In genomic region chr6:42940493-42941045, GRCh38 we compare ENCODE assay signal across 18 cellular contexts. TPM values are rescaled to one million over a fixed set of nuclear protein-coding genes. Genes with fewer than 3 reads are reported as not detected.
DNase-seq lines count a peak whose midpoint lies in the region; ATAC-seq, FAIRE-seq and TF ChIP-seq lines count a peak whose summit lies in the region.
"Had no signal": no experiment of that assay in that cellular context is flagged by ENCODE, and none has a peak within 500 bp of the region (broad histone marks: within the 10 kb centered on the region; RNA-seq: fewer than 3 reads in every experiment).

No MANE protein-coding gene starts in this region.

- no peak overlapping the region for H3K4me3 Mint-ChIP-seq in activated naive CD4-positive, alpha-beta T cell treated with anti-CD3 and anti-CD28 coated beads, Interleukin-2, amount 10 ng/mL, durations not matched to agents 7 days and 5 days
- H3K4me3 Mint-ChIP-seq in IgD-negative memory B cell: no peak overlapping the region
- H3K4me3 Mint-ChIP-seq in stimulated activated effector memory CD8-positive, alpha-beta T cell treated with anti-CD3 and anti-CD28 coated beads, Interleukin-12 subunit alpha, Interleukin-12 subunit beta, amount 100 ng/mL, for 72 hours: no peak overlapping the region
- H3K4me3 Mint-ChIP-seq in immature natural killer cell: no peak overlapping the region

- no peak overlapping the region for H3K4me2 ChIP-seq in HepG2 (ENCODE audit: low read depth, low read length)
- H3K4me2 ChIP-seq: A549 had no signal

- TF ChIP-seq CTCF in HepG2 (CRISPR knock-in tag; IDR thresholded peaks at IDR 0.05): no peak

- H4K20me1 ChIP-seq in HepG2 (ENCODE audit: insufficient read depth, low read length): no peaks in the 10 kb centered on the region

- H3K4me1 Mint-ChIP-seq in activated naive CD4-positive, alpha-beta T cell treated with anti-CD3 and anti-CD28 coated beads, Interleukin-2, amount 10 ng/mL, durations not matched to agents 7 days and 5 days: no peaks in the 10 kb centered on the region
- H3K4me1 Mint-ChIP-seq in IgD-negative memory B cell (peaks cover 5 to 10% (median 5%) of the 10 kb centered on the region in 3 donors), immature natural killer cell (peaks cover 6 to 17% of the 10 kb centered on the region in 2 donors)
- peaks cover 17% of the 10 kb centered on the region for H3K4me1 Mint-ChIP-seq in stimulated activated effector memory CD8-positive, alpha-beta T cell treated with anti-CD3 and anti-CD28 coated beads, Interleukin-12 subunit alpha, Interleukin-12 subunit beta, amount 100 ng/mL, for 72 hours

- CTCF ChIA-PET in activated naive CD4-positive, alpha-beta T cell treated with anti-CD3 and anti-CD28 coated beads, Interleukin-2, amount 10 ng/mL, durations not matched to agents 7 days and 5 days (lab: Charles Lee): no interaction called here
- CTCF ChIA-PET in HepG2 (lab: Yijun Ruan, JAX; ENCODE audit: low intra/inter-chr PET ratio, low total read pairs): no interaction called here

- no peak for ATAC-seq in HepG2
- no peak for ATAC-seq in stimulated activated effector memory CD8-positive, alpha-beta T cell treated with anti-CD3 and anti-CD28 coated beads, Interleukin-12 subunit alpha, Interleukin-12 subunit beta, amount 100 ng/mL, for 72 hours
- no peak for ATAC-seq in HG02763 (IDR thresholded peaks at IDR 0.05; ENCODE audit: unreplicated experiment)

- no peak for TF ChIP-seq EP300 in HepG2 (IDR thresholded peaks at IDR 0.05; ENCODE audit: low read depth in 2 of 2, low read length in 2 of 2)
- TF ChIP-seq EP300 in HepG2 (CRISPR knock-in tag; IDR thresholded peaks at IDR 0.05; ENCODE audit: borderline replicate concordance): no peak

- peaks cover 64% of the 10 kb centered on the region for H3K4me1 ChIP-seq in HepG2 (ENCODE audit: insufficient read depth, low read length)
- H3K4me1 ChIP-seq: A549 had no signal

- no peaks in the 10 kb centered on the region for H3K79me2 ChIP-seq in HepG2 (ENCODE audit: insufficient read depth, low read length)

- WGBS in HepG2 (ENCODE audit: low lambda C conversion rate): 97% methylated on average over 6 of the region's 6 CpGs

- no TSS peak for BruUV-seq in HepG2 (replicated peaks; lab: Mats Ljungman, UMichigan)

- no peak overlapping the region for H2AFZ ChIP-seq in HepG2 (ENCODE audit: low read length)
- H2AFZ ChIP-seq: GM23248 had no signal

- POLR2A ChIA-PET in HepG2 (lab: Yijun Ruan, JAX): interaction anchor here (0.6 to 5.0 kb wide), 7 partner anchors 11 to 1348 kb away, joined by 3 to 56 read pairs (median 4); partner anchors contain the start of genes CNPY3, GNMT, KLHDC3 and PEX6

- peak overlapping the region; percentile 69 for H3K27ac Mint-ChIP-seq in activated naive CD4-positive, alpha-beta T cell treated with anti-CD3 and anti-CD28 coated beads, Interleukin-2, amount 10 ng/mL, durations not matched to agents 7 days and 5 days
- H3K27ac Mint-ChIP-seq in IgD-negative memory B cell (peak overlapping the region in 2 of 3 donors; percentile 64 to 83), immature natural killer cell (peak overlapping the region in 1 of 6 donors; percentile 13)
- peak overlapping the region; percentile 54 for H3K27ac Mint-ChIP-seq in stimulated activated effector memory CD8-positive, alpha-beta T cell treated with anti-CD3 and anti-CD28 coated beads, Interleukin-12 subunit alpha, Interleukin-12 subunit beta, amount 100 ng/mL, for 72 hours

- H3K9ac ChIP-seq in HepG2 (ENCODE audit: insufficient read depth, low read depth, low read length): no peak overlapping the region
- H3K9ac ChIP-seq: GM23248 had no signal

- H3K36me3 Mint-ChIP-seq in activated naive CD4-positive, alpha-beta T cell treated with anti-CD3 and anti-CD28 coated beads, Interleukin-2, amount 10 ng/mL, durations not matched to agents 7 days and 5 days: peaks cover 43% of the 10 kb centered on the region
- H3K36me3 Mint-ChIP-seq in IgD-negative memory B cell (peaks cover 3% of the 10 kb centered on the region), immature natural killer cell (peaks cover 7 to 22% (median 13%) of the 10 kb centered on the region in 3 donors)
- H3K36me3 Mint-ChIP-seq in stimulated activated effector memory CD8-positive, alpha-beta T cell treated with anti-CD3 and anti-CD28 coated beads, Interleukin-12 subunit alpha, Interleukin-12 subunit beta, amount 100 ng/mL, for 72 hours: peaks cover 76% of the 10 kb centered on the region

- no peaks in the 10 kb centered on the region for H3K9me3 ChIP-seq in HepG2 (ENCODE audit: low read length)
- H3K9me3 ChIP-seq: A549 had no signal

- H3K27ac ChIP-seq in HepG2 (ENCODE audit: extremely low read length, insufficient read depth, low read length): peak overlapping the region; percentile 81
- H3K27ac ChIP-seq: A549, GM23248 had no signal

- TF ChIP-seq RAD21 in HepG2 (CRISPR knock-in tag; IDR thresholded peaks at IDR 0.05): no peak

- H3K4me3 ChIP-seq in HepG2 (replicated peaks in 1 of 3; ENCODE audit: insufficient read depth in 1 of 3, low read depth in 2 of 3, low read length in 3 of 3): no peak overlapping the region
- H3K4me3 ChIP-seq: A549, GM23248 had no signal

- intact Hi-C loops in HepG2 (cut with micrococcal nuclease; ENCODE audit: unreplicated experiment): no loop called here

- DNase-seq in activated naive CD4-positive, alpha-beta T cell treated with anti-CD3 and anti-CD28 coated beads, Interleukin-2, amount 10 ng/mL, durations not matched to agents 7 days and 5 days: no peak
- no peak for DNase-seq in activated naive CD4-positive, alpha-beta T cell (lab: John Stamatoyannopoulos, UW)
- no peak for DNase-seq in HepG2 (ENCODE audit: low spot score)
- DNase-seq in stimulated activated effector memory CD8-positive, alpha-beta T cell treated with anti-CD3 and anti-CD28 coated beads, Interleukin-12 subunit alpha, Interleukin-12 subunit beta, amount 100 ng/mL, for 72 hours (ENCODE audit: low spot score in 2 of 2): no peak
- no peak for DNase-seq in immature natural killer cell
- no peak for DNase-seq in MV-4-11 (lab: John Stamatoyannopoulos, UW)
- DNase-seq: GM23248, Kasumi-1, NCI-H1417, NCI-H1930, NCI-H2171, NCI-H446 treated with DMSO at 0.1 percent for 48 hours, NCI-H748 treated with DMSO at 0.1 percent for 48 hours had no signal

- H3K9me3 Mint-ChIP-seq in activated naive CD4-positive, alpha-beta T cell treated with anti-CD3 and anti-CD28 coated beads, Interleukin-2, amount 10 ng/mL, durations not matched to agents 7 days and 5 days: no peaks in the 10 kb centered on the region
- H3K9me3 Mint-ChIP-seq in IgD-negative memory B cell (no peaks in the 10 kb centered on the region), immature natural killer cell (no peaks in the 10 kb centered on the region)
- no peaks in the 10 kb centered on the region for H3K9me3 Mint-ChIP-seq in stimulated activated effector memory CD8-positive, alpha-beta T cell treated with anti-CD3 and anti-CD28 coated beads, Interleukin-12 subunit alpha, Interleukin-12 subunit beta, amount 100 ng/mL, for 72 hours

- H3K36me3 ChIP-seq in HepG2 (replicated peaks in 1 of 2; ENCODE audit: control insufficient read depth in 1 of 2, insufficient read depth in 2 of 2, low read length in 2 of 2): peaks cover 8 to 27% of the 10 kb centered on the region in 2 experiments

- no peak for TF ChIP-seq POLR2A in HepG2 (IDR thresholded peaks at IDR 0.05; ENCODE audit: insufficient read depth in 1 of 2, low read depth in 2 of 2, low read length in 2 of 2)

- H3K27me3 ChIP-seq in HepG2 (ENCODE audit: control insufficient read depth in 1 of 2, insufficient read depth in 2 of 2, low read length in 2 of 2): no peaks in the 10 kb centered on the region

- in situ Hi-C loops in HepG2 (cut with HindIII; ENCODE audit: extremely low pct_ligation_motif_present, low pct_unique_long_range_greater_than_20kb): no loop called here

- no peak for FAIRE-seq in HepG2 (lab: Jason Lieb, UNC)
- FAIRE-seq: A549 had no signal

- no peaks in the 10 kb centered on the region for H3K27me3 Mint-ChIP-seq in activated naive CD4-positive, alpha-beta T cell treated with anti-CD3 and anti-CD28 coated beads, Interleukin-2, amount 10 ng/mL, durations not matched to agents 7 days and 5 days
- H3K27me3 Mint-ChIP-seq in IgD-negative memory B cell (no peaks in the 10 kb centered on the region), immature natural killer cell (ENCODE audit: low read depth in 3 of 3) (peaks cover 0 to 1% (median 0%) of the 10 kb centered on the region in 3 donors)

RNA-seq across cellular contexts. Expression of gene CNPY3, which starts 11.3 kb away (rescaled TPM):
- polyA plus RNA-seq in IgD-negative memory B cell (272 TPM), HepG2 (2011; rRNA removed) (38.3 and 42.3 TPM in 2 replicates), immature natural killer cell (100 to 1,000 TPM in 2 of 3 donors, 10 to 100 TPM in 1; 92.9 to 129 (median 119) TPM)
- total RNA-seq in HepG2 (2016; rRNA removed; fragmentation: Illumina TruSeq; extraction: Trizol): 31.4 and 60.2 TPM in 2 replicates
- total RNA-seq in HepG2 (2016; cell fraction: cytosol; rRNA removed; fragmentation: Illumina TruSeq; extraction: Trizol; ENCODE audit: low read depth): 25.4 and 31.7 TPM in 2 replicates
- total RNA-seq in HepG2 (2016; cell fraction: insoluble cytoplasmic fraction; rRNA removed; fragmentation: Illumina TruSeq; extraction: Trizol): 32.0 and 60.7 TPM in 2 replicates
- 38.9 and 45.0 TPM in 2 replicates for total RNA-seq in HepG2 (2016; cell fraction: membrane; rRNA removed; fragmentation: Illumina TruSeq; extraction: Trizol)
- total RNA-seq in HepG2 (2016; cell fraction: nucleus; rRNA removed; fragmentation: Illumina TruSeq; extraction: Trizol): 42.6 and 49.4 TPM in 2 replicates
- 43.4 and 51.8 TPM in 2 replicates for polyA plus RNA-seq in HepG2 (2011; cell fraction: cytosol; rRNA removed)
- polyA plus RNA-seq in HepG2 (2011; cell fraction: nucleus; rRNA removed): 30.8 and 35.3 TPM in 2 replicates
- 51.7 and 54.0 TPM in 2 replicates for polyA plus RNA-seq in HepG2 (2012)
- polyA plus RNA-seq in HepG2 (2016; cell fraction: cytosol; fragmentation: Illumina TruSeq; extraction: Trizol; ENCODE audit: low read depth): 38.7 and 48.0 TPM in 2 replicates
- polyA plus RNA-seq in HepG2 (2016; cell fraction: insoluble cytoplasmic fraction; fragmentation: Illumina TruSeq; extraction: Trizol; ENCODE audit: low read depth): 35.6 and 38.7 TPM in 2 replicates
- 44.3 and 50.0 TPM in 2 replicates for polyA plus RNA-seq in HepG2 (2016; cell fraction: membrane; fragmentation: Illumina TruSeq; extraction: Trizol; ENCODE audit: low read depth)
- 94.9 and 101 TPM in 2 replicates for polyA plus RNA-seq in HepG2 (2016; cell fraction: nucleus; fragmentation: Illumina TruSeq; extraction: Trizol; ENCODE audit: insufficient read depth, low read depth)
- 28.5 and 45.2 TPM in 2 replicates for polyA minus RNA-seq in HepG2 (2011; rRNA and poly(A)+ RNA removed; ENCODE audit: low replicate concordance)
- polyA minus RNA-seq in HepG2 (2011; cell fraction: cytosol; rRNA and poly(A)+ RNA removed): 16.2 and 20.4 TPM in 2 replicates
- polyA minus RNA-seq in HepG2 (2011; cell fraction: nucleus; rRNA and poly(A)+ RNA removed): 9.7 and 11.9 TPM in 2 replicates

RNA-seq across cellular contexts. Expression of gene GNMT, which starts 20.0 kb away (rescaled TPM):
- polyA plus RNA-seq in IgD-negative memory B cell: 1.2 TPM
- total RNA-seq in HepG2 (2016; rRNA removed; fragmentation: Illumina TruSeq; extraction: Trizol): 7.0 and 7.3 TPM in 2 replicates
- 3.1 and 3.3 TPM in 2 replicates for total RNA-seq in HepG2 (2016; cell fraction: cytosol; rRNA removed; fragmentation: Illumina TruSeq; extraction: Trizol; ENCODE audit: low read depth)
- 6.8 and 9.0 TPM in 2 replicates for total RNA-seq in HepG2 (2016; cell fraction: insoluble cytoplasmic fraction; rRNA removed; fragmentation: Illumina TruSeq; extraction: Trizol)
- 3.4 and 3.5 TPM in 2 replicates for total RNA-seq in HepG2 (2016; cell fraction: membrane; rRNA removed; fragmentation: Illumina TruSeq; extraction: Trizol)
- 3.4 and 3.9 TPM in 2 replicates for total RNA-seq in HepG2 (2016; cell fraction: nucleus; rRNA removed; fragmentation: Illumina TruSeq; extraction: Trizol)
- polyA plus RNA-seq in HepG2 (2011; rRNA removed): 2.8 and 3.8 TPM in 2 replicates
- polyA plus RNA-seq in HepG2 (2011; cell fraction: cytosol; rRNA removed): 4.4 and 5.1 TPM in 2 replicates
- 3.3 and 3.5 TPM in 2 replicates for polyA plus RNA-seq in HepG2 (2011; cell fraction: nucleus; rRNA removed)
- polyA plus RNA-seq in HepG2 (2012): 1.8 and 3.1 TPM in 2 replicates
- polyA plus RNA-seq in HepG2 (2016; cell fraction: cytosol; fragmentation: Illumina TruSeq; extraction: Trizol; ENCODE audit: low read depth): 2.8 and 3.0 TPM in 2 replicates
- 7.2 and 7.5 TPM in 2 replicates for polyA plus RNA-seq in HepG2 (2016; cell fraction: insoluble cytoplasmic fraction; fragmentation: Illumina TruSeq; extraction: Trizol; ENCODE audit: low read depth)
- 2.2 and 2.4 TPM in 2 replicates for polyA plus RNA-seq in HepG2 (2016; cell fraction: membrane; fragmentation: Illumina TruSeq; extraction: Trizol; ENCODE audit: low read depth)
- polyA plus RNA-seq in HepG2 (2016; cell fraction: nucleus; fragmentation: Illumina TruSeq; extraction: Trizol; ENCODE audit: insufficient read depth, low read depth): 6.3 and 6.4 TPM in 2 replicates
- 0.33 and 2.7 TPM in 2 replicates for polyA minus RNA-seq in HepG2 (2011; rRNA and poly(A)+ RNA removed; ENCODE audit: low replicate concordance)
- polyA minus RNA-seq in HepG2 (2011; cell fraction: cytosol; rRNA and poly(A)+ RNA removed): 0.79 and 1.4 TPM in 2 replicates
- 0.52 and 0.62 TPM in 2 replicates for polyA minus RNA-seq in HepG2 (2011; cell fraction: nucleus; rRNA and poly(A)+ RNA removed)
- under 1 TPM in 1 of 3 donors, not detected in 2; 0.55 TPM for polyA plus RNA-seq in immature natural killer cell
- total RNA-seq: GM23248 had no signal
- polyA plus RNA-seq: GM23248 had no signal

RNA-seq across cellular contexts. Expression of gene PTCRA, which starts 24.7 kb away (rescaled TPM):
- polyA plus RNA-seq in IgD-negative memory B cell: 1.0 TPM
- not detected in 2 replicates for total RNA-seq in HepG2 (2016; rRNA removed; fragmentation: Illumina TruSeq; extraction: Trizol)
- total RNA-seq in HepG2 (2016; cell fraction: cytosol; rRNA removed; fragmentation: Illumina TruSeq; extraction: Trizol; ENCODE audit: low read depth): not detected in 2 replicates
- total RNA-seq in HepG2 (2016; cell fraction: insoluble cytoplasmic fraction; rRNA removed; fragmentation: Illumina TruSeq; extraction: Trizol): not detected in 2 replicates
- total RNA-seq in HepG2 (2016; cell fraction: membrane; rRNA removed; fragmentation: Illumina TruSeq; extraction: Trizol): not detected in 2 replicates
- not detected in 2 replicates for total RNA-seq in HepG2 (2016; cell fraction: nucleus; rRNA removed; fragmentation: Illumina TruSeq; extraction: Trizol)
- not detected in 2 replicates for polyA plus RNA-seq in HepG2 (2011; rRNA removed)
- polyA plus RNA-seq in HepG2 (2011; cell fraction: cytosol; rRNA removed): not detected in 2 replicates
- 0.12 and 0.51 TPM in 2 replicates for polyA plus RNA-seq in HepG2 (2011; cell fraction: nucleus; rRNA removed)
- polyA plus RNA-seq in HepG2 (2012): not detected in 2 replicates
- polyA plus RNA-seq in HepG2 (2016; cell fraction: cytosol; fragmentation: Illumina TruSeq; extraction: Trizol; ENCODE audit: low read depth): not detected in 2 replicates
- not detected in 2 replicates for polyA plus RNA-seq in HepG2 (2016; cell fraction: insoluble cytoplasmic fraction; fragmentation: Illumina TruSeq; extraction: Trizol; ENCODE audit: low read depth)
- not detected in 2 replicates for polyA plus RNA-seq in HepG2 (2016; cell fraction: membrane; fragmentation: Illumina TruSeq; extraction: Trizol; ENCODE audit: low read depth)
- polyA plus RNA-seq in HepG2 (2016; cell fraction: nucleus; fragmentation: Illumina TruSeq; extraction: Trizol; ENCODE audit: insufficient read depth, low read depth): not detected in 2 replicates
- not detected in 2 replicates for polyA minus RNA-seq in HepG2 (2011; rRNA and poly(A)+ RNA removed; ENCODE audit: low replicate concordance)
- polyA minus RNA-seq in HepG2 (2011; cell fraction: cytosol; rRNA and poly(A)+ RNA removed): not detected in 2 replicates
- not detected in 2 replicates for polyA minus RNA-seq in HepG2 (2011; cell fraction: nucleus; rRNA and poly(A)+ RNA removed)
- polyA plus RNA-seq in immature natural killer cell: 1 to 10 TPM in 1 of 3 donors, under 1 TPM in 1, not detected in 1; 0.62 to 3.1 TPM
- total RNA-seq: G401, GM23248, Right ventricle myocardium inferior had no signal
- polyA plus RNA-seq: A549, GM23248 had no signal

RNA-seq across cellular contexts. Expression of gene PEX6, which starts 38.4 kb away (rescaled TPM):
- polyA plus RNA-seq in IgD-negative memory B cell (12.7 TPM), HepG2 (2011; rRNA removed) (6.7 and 8.5 TPM in 2 replicates), immature natural killer cell (10 to 100 TPM; 12.2 to 18.1 (median 16.4) TPM)
- total RNA-seq in HepG2 (2016; rRNA removed; fragmentation: Illumina TruSeq; extraction: Trizol): 3.6 and 5.1 TPM in 2 replicates
- 0.61 and 1.2 TPM in 2 replicates for total RNA-seq in HepG2 (2016; cell fraction: cytosol; rRNA removed; fragmentation: Illumina TruSeq; extraction: Trizol; ENCODE audit: low read depth)
- total RNA-seq in HepG2 (2016; cell fraction: insoluble cytoplasmic fraction; rRNA removed; fragmentation: Illumina TruSeq; extraction: Trizol): 2.9 and 4.9 TPM in 2 replicates
- 2.1 TPM in 2 replicates for total RNA-seq in HepG2 (2016; cell fraction: membrane; rRNA removed; fragmentation: Illumina TruSeq; extraction: Trizol)
- 5.5 and 5.6 TPM in 2 replicates for total RNA-seq in HepG2 (2016; cell fraction: nucleus; rRNA removed; fragmentation: Illumina TruSeq; extraction: Trizol)
- polyA plus RNA-seq in HepG2 (2011; cell fraction: cytosol; rRNA removed): 5.0 and 6.5 TPM in 2 replicates
- 46.4 and 54.7 TPM in 2 replicates for polyA plus RNA-seq in HepG2 (2011; cell fraction: nucleus; rRNA removed)
- 8.5 and 12.2 TPM in 2 replicates for polyA plus RNA-seq in HepG2 (2012)
- polyA plus RNA-seq in HepG2 (2016; cell fraction: cytosol; fragmentation: Illumina TruSeq; extraction: Trizol; ENCODE audit: low read depth): 0.38 and 0.54 TPM in 2 replicates
- polyA plus RNA-seq in HepG2 (2016; cell fraction: insoluble cytoplasmic fraction; fragmentation: Illumina TruSeq; extraction: Trizol; ENCODE audit: low read depth): 2.3 and 3.1 TPM in 2 replicates
- 1.00 and 1.0 TPM in 2 replicates for polyA plus RNA-seq in HepG2 (2016; cell fraction: membrane; fragmentation: Illumina TruSeq; extraction: Trizol; ENCODE audit: low read depth)
- 8.5 and 8.9 TPM in 2 replicates for polyA plus RNA-seq in HepG2 (2016; cell fraction: nucleus; fragmentation: Illumina TruSeq; extraction: Trizol; ENCODE audit: insufficient read depth, low read depth)
- 13.3 and 14.3 TPM in 2 replicates for polyA minus RNA-seq in HepG2 (2011; rRNA and poly(A)+ RNA removed; ENCODE audit: low replicate concordance)
- 4.7 and 7.1 TPM in 2 replicates for polyA minus RNA-seq in HepG2 (2011; cell fraction: cytosol; rRNA and poly(A)+ RNA removed)
- 7.8 and 8.2 TPM in 2 replicates for polyA minus RNA-seq in HepG2 (2011; cell fraction: nucleus; rRNA and poly(A)+ RNA removed)

RNA-seq across cellular contexts. Expression of gene PPP2R5D, which starts 43.8 kb away (rescaled TPM):
- 17.5 TPM for polyA plus RNA-seq in IgD-negative memory B cell
- 55.6 and 60.4 TPM in 2 replicates for total RNA-seq in HepG2 (2016; rRNA removed; fragmentation: Illumina TruSeq; extraction: Trizol)
- 8.7 and 10.0 TPM in 2 replicates for total RNA-seq in HepG2 (2016; cell fraction: cytosol; rRNA removed; fragmentation: Illumina TruSeq; extraction: Trizol; ENCODE audit: low read depth)
- 50.4 and 57.8 TPM in 2 replicates for total RNA-seq in HepG2 (2016; cell fraction: insoluble cytoplasmic fraction; rRNA removed; fragmentation: Illumina TruSeq; extraction: Trizol)
- total RNA-seq in HepG2 (2016; cell fraction: membrane; rRNA removed; fragmentation: Illumina TruSeq; extraction: Trizol): 26.0 and 26.2 TPM in 2 replicates
- total RNA-seq in HepG2 (2016; cell fraction: nucleus; rRNA removed; fragmentation: Illumina TruSeq; extraction: Trizol): 32.7 and 35.1 TPM in 2 replicates
- polyA plus RNA-seq in HepG2 (2011; rRNA removed): 39.4 and 53.7 TPM in 2 replicates
- polyA plus RNA-seq in HepG2 (2011; cell fraction: cytosol; rRNA removed): 41.3 and 44.3 TPM in 2 replicates
- 50.5 and 51.8 TPM in 2 replicates for polyA plus RNA-seq in HepG2 (2011; cell fraction: nucleus; rRNA removed)
- 34.9 and 36.8 TPM in 2 replicates for polyA plus RNA-seq in HepG2 (2012)
- polyA plus RNA-seq in HepG2 (2016; cell fraction: cytosol; fragmentation: Illumina TruSeq; extraction: Trizol; ENCODE audit: low read depth): 7.3 and 8.1 TPM in 2 replicates
- polyA plus RNA-seq in HepG2 (2016; cell fraction: insoluble cytoplasmic fraction; fragmentation: Illumina TruSeq; extraction: Trizol; ENCODE audit: low read depth): 57.4 and 66.7 TPM in 2 replicates
- polyA plus RNA-seq in HepG2 (2016; cell fraction: membrane; fragmentation: Illumina TruSeq; extraction: Trizol; ENCODE audit: low read depth): 15.9 and 19.4 TPM in 2 replicates
- 64.1 and 68.3 TPM in 2 replicates for polyA plus RNA-seq in HepG2 (2016; cell fraction: nucleus; fragmentation: Illumina TruSeq; extraction: Trizol; ENCODE audit: insufficient read depth, low read depth)
- 93.1 and 95.5 TPM in 2 replicates for polyA minus RNA-seq in HepG2 (2011; rRNA and poly(A)+ RNA removed; ENCODE audit: low replicate concordance)
- polyA minus RNA-seq in HepG2 (2011; cell fraction: cytosol; rRNA and poly(A)+ RNA removed): 33.1 and 38.4 TPM in 2 replicates
- polyA minus RNA-seq in HepG2 (2011; cell fraction: nucleus; rRNA and poly(A)+ RNA removed): 16.5 and 18.2 TPM in 2 replicates
- 10 to 100 TPM; 17.1 to 29.9 (median 17.7) TPM for polyA plus RNA-seq in immature natural killer cell
